ENCODE assay signal across 21 cellular contexts in the genomic region with DNA sequence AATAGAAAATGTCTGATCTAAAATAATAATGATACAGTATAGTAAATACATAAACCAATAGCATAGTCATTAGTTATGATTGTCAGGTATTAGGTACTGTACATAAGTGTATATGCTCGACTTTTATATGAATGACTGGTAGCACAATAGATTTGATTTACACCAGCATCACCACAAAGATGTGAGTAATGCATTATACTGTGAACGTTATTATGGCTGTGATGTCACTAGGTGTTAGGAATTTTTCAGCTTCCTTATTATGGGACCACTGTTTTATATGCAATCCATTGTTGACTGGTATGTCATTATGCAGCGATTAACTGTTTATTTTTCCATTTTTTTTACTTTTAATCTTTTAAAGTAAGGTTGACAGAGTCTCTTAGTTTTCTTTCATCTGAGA.
"Had no signal": no experiment of that assay in that cellular context is flagged by ENCODE, and none has a peak within 500 bp of the region (broad histone marks: within the 10 kb centered on the region; RNA-seq: fewer than 3 reads in every experiment).

No MANE protein-coding gene starts in this region.

- DNase-seq: activated CD4-positive, alpha-beta T cell treated with anti-CD3 and anti-CD28 coated beads, Interleukin-2, amount 10 ng/mL, durations not matched to agents 7 days and 5 days; activated gamma-delta T cell treated with Interleukin-2 at 50 U/mL for 16 hours; activated T-cell treated with anti-CD3 and anti-CD28 coated beads, Interleukin-2, amount 50 U/mL, for 1 hour; anterior cingulate cortex; left ventricle myocardium inferior; midbrain; ovary; spleen; stimulated activated CD4-positive, alpha-beta T cell treated with anti-CD3 and anti-CD28 coated beads, Interleukin-4, amount 100 ng/mL, for 1 hour; stimulated activated naive CD4-positive, alpha-beta T cell treated with Interleukin-2 at 50 U/mL for 16 hours had no signal

- H3K27ac Mint-ChIP-seq: activated CD4-positive, alpha-beta T cell treated with anti-CD3 and anti-CD28 coated beads, Interleukin-2, amount 10 ng/mL, durations not matched to agents 7 days and 5 days; activated naive CD4-positive, alpha-beta T cell treated with anti-CD3 and anti-CD28 coated beads, Interleukin-2, amount 50 U/mL, for 24 hours; natural killer cell treated with Interleukin-12 subunit alpha and Interleukin-12 subunit beta and Interleukin-15 and Interleukin-18, amount 100 ng/mL, for 72 hours; T-helper 2 cell treated with Interferon-gamma antibody and Interleukin-4, amounts not matched to agents 5 μg/mL and 100 μg/mL, for 36 hours; type B pancreatic cell had no signal

- H3K36me3 Mint-ChIP-seq: natural killer cell treated with Interleukin-12 subunit alpha and Interleukin-12 subunit beta and Interleukin-15 and Interleukin-18, amount 100 ng/mL, for 72 hours had no signal

- H3K4me3 Mint-ChIP-seq: activated CD4-positive, alpha-beta T cell treated with anti-CD3 and anti-CD28 coated beads, Interleukin-2, amount 10 ng/mL, durations not matched to agents 7 days and 5 days; activated naive CD4-positive, alpha-beta T cell treated with anti-CD3 and anti-CD28 coated beads, Interleukin-2, amount 50 U/mL, for 24 hours; central memory CD8-positive, alpha-beta T cell; natural killer cell treated with Interleukin-12 subunit alpha and Interleukin-12 subunit beta and Interleukin-15 and Interleukin-18, amount 100 ng/mL, for 72 hours; T-helper 2 cell treated with Interferon-gamma antibody and Interleukin-4, amounts not matched to agents 5 μg/mL and 100 μg/mL, for 36 hours; type B pancreatic cell had no signal

- H3K27ac ChIP-seq: left ventricle myocardium inferior, neutrophil, ovary, prostate gland, spleen, thoracic aorta, vagina, VCaP had no signal

- H3K27me3 ChIP-seq: neutrophil, ovary, spleen, vagina had no signal

- H3K4me3 ChIP-seq: left ventricle myocardium inferior, ovary, prostate gland, spleen, thoracic aorta, vagina had no signal

- H3K36me3 ChIP-seq: neutrophil, ovary, prostate gland, thoracic aorta, vagina had no signal

- H3K9me3 ChIP-seq: neutrophil, ovary, prostate gland, thoracic aorta, vagina had no signal

- H3K27me3 Mint-ChIP-seq: activated CD4-positive, alpha-beta T cell treated with anti-CD3 and anti-CD28 coated beads, Interleukin-2, amount 10 ng/mL, durations not matched to agents 7 days and 5 days; activated naive CD4-positive, alpha-beta T cell treated with anti-CD3 and anti-CD28 coated beads, Interleukin-2, amount 50 U/mL, for 24 hours; central memory CD8-positive, alpha-beta T cell; natural killer cell treated with Interleukin-12 subunit alpha and Interleukin-12 subunit beta and Interleukin-15 and Interleukin-18, amount 100 ng/mL, for 72 hours; type B pancreatic cell had no signal

- H3K9me3 Mint-ChIP-seq: central memory CD8-positive, alpha-beta T cell; natural killer cell treated with Interleukin-12 subunit alpha and Interleukin-12 subunit beta and Interleukin-15 and Interleukin-18, amount 100 ng/mL, for 72 hours; T-helper 2 cell treated with Interferon-gamma antibody and Interleukin-4, amounts not matched to agents 5 μg/mL and 100 μg/mL, for 36 hours had no signal

- ATAC-seq: activated CD4-positive, CD25-positive, alpha-beta regulatory T cell treated with anti-CD3 and anti-CD28 coated beads, Interleukin-2, amount 50 U/mL, for 24 hours; natural killer cell treated with Interleukin-12 subunit alpha and Interleukin-12 subunit beta and Interleukin-15 and Interleukin-18, amount 100 ng/mL, for 72 hours had no signal
